ENCODE assay signal across 13 cellular contexts in the genomic region with DNA sequence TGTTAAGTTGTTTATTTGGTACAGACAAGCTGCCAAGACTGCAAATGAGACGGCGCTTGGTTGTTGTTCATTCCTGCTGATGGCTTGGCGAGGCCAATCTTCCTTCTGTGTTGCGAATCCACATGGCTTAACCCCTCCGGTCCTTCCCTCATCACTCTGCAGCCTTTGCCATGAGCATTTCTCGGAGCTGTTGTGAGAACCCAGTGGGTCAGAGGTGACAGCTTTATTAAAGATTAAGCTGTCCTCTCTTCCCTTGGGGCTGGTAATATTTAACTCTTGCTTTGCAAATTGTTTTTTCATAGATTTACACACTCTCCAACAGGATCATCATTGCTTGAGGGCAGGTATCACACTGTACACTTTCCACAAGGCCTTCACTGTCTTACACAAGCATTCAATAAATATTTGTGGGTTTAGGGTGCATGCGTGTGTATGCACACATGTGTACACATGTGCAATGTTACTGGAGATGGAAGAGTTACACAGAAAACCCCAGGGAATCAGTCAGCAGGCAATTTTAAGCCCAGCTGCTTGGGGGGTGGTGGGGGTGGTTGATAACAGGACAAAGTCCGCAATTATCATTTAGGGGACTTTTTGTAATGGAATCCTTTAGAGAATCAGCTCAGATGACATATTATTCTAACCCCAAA. TPM values are rescaled to one million over a fixed set of nuclear protein-coding genes. Genes with fewer than 3 reads are reported as not detected.
DNase-seq lines count a peak whose midpoint lies in the region; ATAC-seq and TF ChIP-seq lines count a peak whose summit lies in the region.
"Had no signal": no experiment of that assay in that cellular context is flagged by ENCODE, and none has a peak within 500 bp of the region (broad histone marks: within the 10 kb centered on the region; RNA-seq: fewer than 3 reads in every experiment).

No MANE protein-coding gene starts in this region.

- H3K4me3 ChIP-seq in SK-N-MC (peak overlapping the region; percentile 78), iPS-20b (ENCODE audit: low read length) (peak overlapping the region; percentile 15; the same call in 1 of the 2 replicates), foreskin fibroblast (ENCODE audit: low read depth in 1 of 2, low read length in 2 of 2) (no peak overlapping the region)
- H3K4me3 ChIP-seq: PC-9 had no signal

- H3K36me3 ChIP-seq in SK-N-MC (ENCODE audit: insufficient read depth, low read length) (no peaks in the 10 kb centered on the region), iPS-20b (ENCODE audit: insufficient read depth, low read depth, low read length) (no peaks in the 10 kb centered on the region)

- intact Hi-C loops in sciatic nerve (cut with DNase I) = no loop called here

- no peaks in the 10 kb centered on the region for H3K27me3 ChIP-seq in iPS-20b (ENCODE audit: insufficient read depth, low read length)

- DNase-seq in SK-N-MC (ENCODE audit: low read depth, low spot score) (no peak), sciatic nerve (ENCODE audit: low spot score) (no peak), NCI-H748 treated with DMSO at 0.1 percent for 48 hours (lab: John Stamatoyannopoulos, UW) (no peak), foreskin fibroblast (no peak), mucosa of gallbladder (ENCODE audit: low spot score) (no peak)
- DNase-seq: GF-D8, MM.1S, NCI-H446 had no signal

- peaks cover 22% of the 10 kb centered on the region; the same call in 1 of the 2 replicates for H3K4me1 ChIP-seq in iPS-20b (ENCODE audit: insufficient read depth, low read length)

- no peak for TF ChIP-seq CTCF in foreskin fibroblast (IDR thresholded peaks at IDR 0.05; ENCODE audit: low read depth, low read length)

- H3K9me3 ChIP-seq in SK-N-MC (ENCODE audit: low read depth, low read length) (no peaks in the 10 kb centered on the region), iPS-20b (ENCODE audit: insufficient read depth, low read depth, low read length) (no peaks in the 10 kb centered on the region)

- H3K27ac ChIP-seq in SK-N-MC (peak overlapping the region; percentile 99), iPS-20b (ENCODE audit: low read length) (no peak overlapping the region)
- H3K27ac ChIP-seq: PC-9 had no signal

- ATAC-seq in GM19463 (IDR thresholded peaks at IDR 0.05; ENCODE audit: unreplicated experiment) (peak; percentile 46), sciatic nerve (peak; percentile 78), GM21528 (IDR thresholded peaks at IDR 0.05; ENCODE audit: low FRiP score, unreplicated experiment) (no peak)

- H3K9ac ChIP-seq in SK-N-MC (ENCODE audit: insufficient read length) = peak overlapping the region; percentile 2
- peak overlapping the region; percentile 9; the same call in 1 of the 2 replicates for H3K9ac ChIP-seq in iPS-20b (ENCODE audit: low read depth, low read length)

RNA-seq across cellular contexts. Expression of a gene that starts 27.7 kb away (rescaled TPM):
- total RNA-seq in sciatic nerve (0.94 TPM), mucosa of gallbladder (0.63 TPM)
- total RNA-seq: CD8-positive, alpha-beta memory T cell had no signal

Comparison
In these comparisons a context has a peak if more than half of its experiments do, and no peak if none do; other contexts are left out.
1. H3K4me3 ChIP-seq: peak in SK-N-MC (single experiment) and iPS-20b (single experiment); none in foreskin fibroblast (0 of 2).